In genomic region chr6:3102875-3103274, GRCh38 we compare ENCODE assay signal across 28 cellular contexts. TPM values are rescaled to one million over a fixed set of nuclear protein-coding genes. Genes with fewer than 3 reads are reported as not detected.
DNase-seq lines count a peak whose midpoint lies in the region; ATAC-seq, FAIRE-seq and TF ChIP-seq lines count a peak whose summit lies in the region.
"Had no signal": no experiment of that assay in that cellular context is flagged by ENCODE, and none has a peak within 500 bp of the region (broad histone marks: within the 10 kb centered on the region; RNA-seq: fewer than 3 reads in every experiment).

No MANE protein-coding gene starts in this region.

- no peak for DNase-seq in activated T-cell treated with anti-CD3 and anti-CD28 coated beads, Interleukin-2, amount 50 U/mL, for 72 hours
- DNase-seq in activated T-cell treated with anti-CD3 and anti-CD28 coated beads, Interleukin-2, amount 50 U/mL, for 1 hour = no peak
- DNase-seq in ELR (ENCODE audit: low read depth) (peak; percentile 39), IMR-90 (peak; percentile 28), fibroblast of mammary gland (ENCODE audit: low read depth) (peak; percentile 23), NCI-H2196 treated with DMSO at 0.1 percent for 48 hours (lab: John Stamatoyannopoulos, UW; ENCODE audit: unreplicated experiment) (no peak), osteocyte (ENCODE audit: extremely low spot score, unreplicated experiment) (no peak), kidney (no peak)
- DNase-seq: AML-193; CD4-positive, alpha-beta T cell; GF-D8; Karpas-422; NCI-H1092 treated with DMSO at 0.1 percent for 48 hours; NCI-H1436 treated with DMSO at 0.1 percent for 48 hours; NCI-H187 treated with DMSO at 0.1 percent for 48 hours; NCI-H2171 treated with DMSO at 0.1 percent for 48 hours; NCI-H524; NCI-H774; NK-92 treated with Interleukin-12 subunit alpha and Interleukin-12 subunit beta, amount 100 ng/mL, for 24 hours; PC-3; SJCRH30 had no signal

- H3K4me3 Mint-ChIP-seq in activated T-cell treated with anti-CD3 and anti-CD28 coated beads, Interleukin-2, amount 50 U/mL, for 72 hours = no peak overlapping the region
- no peak overlapping the region for H3K4me3 Mint-ChIP-seq in osteocyte (ENCODE audit: unreplicated experiment)
- H3K4me3 Mint-ChIP-seq: CD4-positive, alpha-beta T cell had no signal

- no peak overlapping the region for H3K56ac ChIP-seq in IMR-90 (ENCODE audit: extremely low read depth, insufficient read depth, low read length)

- dilution Hi-C loops in IMR-90 (cut with HindIII; ENCODE audit: low sequenced_read_pairs, unreplicated experiment) = no loop called here

- BruUV-seq in IMR-90 (replicated peaks; lab: Mats Ljungman, UMichigan) = no TSS peak

- H3K27me3 Mint-ChIP-seq in activated T-cell treated with anti-CD3 and anti-CD28 coated beads, Interleukin-2, amount 50 U/mL, for 72 hours (ENCODE audit: low read depth) = no peaks in the 10 kb centered on the region
- H3K27me3 Mint-ChIP-seq in osteocyte (ENCODE audit: unreplicated experiment) = no peaks in the 10 kb centered on the region
- H3K27me3 Mint-ChIP-seq: CD4-positive, alpha-beta T cell had no signal

- H3K18ac ChIP-seq in IMR-90 (ENCODE audit: low read depth, low read length) = no peak overlapping the region

- H3K4ac ChIP-seq in IMR-90 (ENCODE audit: low read depth, low read length) = no peak overlapping the region

- no peak overlapping the region for H4K91ac ChIP-seq in IMR-90 (ENCODE audit: insufficient read depth, low read depth, low read length)

- no peak overlapping the region for H3K14ac ChIP-seq in IMR-90 (replicated peaks; ENCODE audit: low read depth, low read length)

- H2BK120ac ChIP-seq in IMR-90 (ENCODE audit: low read depth, low read length) = no peak overlapping the region

- H3K36me3 ChIP-seq in IMR-90 (ENCODE audit: control insufficient read depth, insufficient read depth, low read length) = peaks cover 23% of the 10 kb centered on the region
- peaks cover 25 to 26% of the 10 kb centered on the region in 2 donors for H3K36me3 ChIP-seq in kidney (ENCODE audit: control insufficient read depth in 1 of 2, insufficient read depth in 2 of 2, low read length in 2 of 2)

- no peak for TF ChIP-seq CTCF in IMR-90 (conservative IDR thresholded peaks at IDR 0.05; ENCODE audit: low read depth, low read length)
- no peak for TF ChIP-seq CTCF in fibroblast of mammary gland (conservative IDR thresholded peaks at IDR 0.05; ENCODE audit: control insufficient read depth, insufficient read depth, low read depth, low read length)
- TF ChIP-seq CTCF in osteocyte (IDR thresholded peaks at IDR 0.05) = no peak
- TF ChIP-seq CTCF in kidney (IDR thresholded peaks at IDR 0.05; ENCODE audit: borderline replicate concordance, extremely low read depth, insufficient read depth) = no peak

- CTCF ChIA-PET in IMR-90 (lab: Yijun Ruan, JAX) = interaction anchor here (0.7 kb wide), 1 partner anchor 1383 kb away, joined by 3 read pairs; no protein-coding TSS in a partner anchor

- POLR2A ChIA-PET in IMR-90 (lab: Charles Lee; ENCODE audit: unreplicated experiment) = no interaction called here

- peaks cover 5% of the 10 kb centered on the region; the same call in 1 of the 2 replicates for H3K4me1 ChIP-seq in IMR-90 (ENCODE audit: control insufficient read depth, insufficient read depth, low read length)
- no peaks in the 10 kb centered on the region for H3K4me1 ChIP-seq in kidney (ENCODE audit: control insufficient read depth in 1 of 2, insufficient read depth in 1 of 2, low read depth in 1 of 2, low read length in 2 of 2)
- H3K4me1 ChIP-seq: A549; BLaER1 treated with 17β-estradiol and CSF1 and Interleukin-3, amounts not matched to agents 10 nM and 100 nM; SJCRH30 had no signal

- no peaks in the 10 kb centered on the region for H3K9me3 ChIP-seq in IMR-90 (ENCODE audit: control insufficient read depth, insufficient read depth, low read length)
- H3K9me3 ChIP-seq in kidney (ENCODE audit: control insufficient read depth in 1 of 2, low read length in 2 of 2) = no peaks in the 10 kb centered on the region
- H3K9me3 ChIP-seq: A549; BLaER1 treated with 17β-estradiol and CSF1 and Interleukin-3, amounts not matched to agents 10 nM and 100 nM; SJCRH30 had no signal

- no peak overlapping the region for H3K23ac ChIP-seq in IMR-90 (ENCODE audit: low read depth, low read length)

- H2AFZ ChIP-seq in IMR-90 (replicated peaks; ENCODE audit: low read length, poor library complexity) = no peak overlapping the region

- peaks cover 4 to 24% of the 10 kb centered on the region in 2 donors for H3K36me3 Mint-ChIP-seq in activated T-cell treated with anti-CD3 and anti-CD28 coated beads, Interleukin-2, amount 50 U/mL, for 72 hours (ENCODE audit: insufficient read depth in 2 of 2)
- H3K36me3 Mint-ChIP-seq in osteocyte (ENCODE audit: unreplicated experiment) = peaks cover 64% of the 10 kb centered on the region

- TF ChIP-seq RAD21 in IMR-90 (IDR thresholded peaks at IDR 0.05; ENCODE audit: low read length) = no peak

- WGBS in IMR-90 (ENCODE audit: extremely low coverage in 2 of 2, insufficient read length in 1 of 2), 2 experiments = no CpG with 5 or more reads among the region's 3 CpGs

- peaks cover 11 to 15% of the 10 kb centered on the region in 2 experiments for H3K79me1 ChIP-seq in IMR-90 (ENCODE audit: low read depth in 1 of 2, low read length in 2 of 2)

- H2AK9ac ChIP-seq in IMR-90 (replicated peaks; ENCODE audit: low read depth, low read length, poor library complexity) = no peak overlapping the region

- H2AK5ac ChIP-seq in IMR-90 (ENCODE audit: low read depth, low read length) = no peak overlapping the region

- no peak for FAIRE-seq in kidney (lab: Jason Lieb, UNC)
- FAIRE-seq: A549, D721Med, GM12891, H1 had no signal

- H3K4me3 ChIP-seq in IMR-90 (ENCODE audit: insufficient read depth, low read depth, low read length) = no peak overlapping the region
- H3K4me3 ChIP-seq in fibroblast of mammary gland (ENCODE audit: control insufficient read depth, low read depth, low read length) = no peak overlapping the region
- no peak overlapping the region for H3K4me3 ChIP-seq in kidney (ENCODE audit: low read length in 2 of 2)
- H3K4me3 ChIP-seq: A549; BLaER1 treated with 17β-estradiol and CSF1 and Interleukin-3, amounts not matched to agents 10 nM and 100 nM; SJCRH30 had no signal

- no peak overlapping the region for H3K4me2 ChIP-seq in IMR-90 (ENCODE audit: low read depth, low read length)
- H3K4me2 ChIP-seq: A549; BLaER1 treated with 17β-estradiol and CSF1 and Interleukin-3, amounts not matched to agents 10 nM and 100 nM had no signal

- no peaks in the 10 kb centered on the region for H3K27me3 ChIP-seq in IMR-90 (ENCODE audit: control insufficient read depth, insufficient read depth, low read length)
- H3K27me3 ChIP-seq: BLaER1 treated with 17β-estradiol and CSF1 and Interleukin-3, amounts not matched to agents 10 nM and 100 nM; SJCRH30 had no signal

- intact Hi-C loops in IMR-90 (cut with micrococcal nuclease) = no loop called here
- intact Hi-C loops in kidney (cut with DNase I) = no loop called here

- no peaks in the 10 kb centered on the region for H4K20me1 ChIP-seq in IMR-90 (ENCODE audit: insufficient read depth, low read length)

- H2BK5ac ChIP-seq in IMR-90 (ENCODE audit: low read depth, low read length, poor library complexity, severe bottlenecking) = no peak overlapping the region

- no peak for TF ChIP-seq POLR2A in IMR-90 (IDR thresholded peaks at IDR 0.05; ENCODE audit: low read depth, low read length)

- H3K27ac ChIP-seq in IMR-90 (ENCODE audit: insufficient read depth, low read length) (no peak overlapping the region), kidney (ENCODE audit: low read depth in 2 of 2, low read length in 2 of 2) (no peak overlapping the region)
- H3K27ac ChIP-seq: A549; BLaER1 treated with 17β-estradiol and CSF1 and Interleukin-3, amounts not matched to agents 10 nM and 100 nM; SJCRH30 had no signal

- no peak overlapping the region for H2BK15ac ChIP-seq in IMR-90 (ENCODE audit: low read depth, low read length)

- no peak overlapping the region for H3K27ac Mint-ChIP-seq in activated T-cell treated with anti-CD3 and anti-CD28 coated beads, Interleukin-2, amount 50 U/mL, for 72 hours
- H3K27ac Mint-ChIP-seq in osteocyte (ENCODE audit: unreplicated experiment) = no peak overlapping the region
- H3K27ac Mint-ChIP-seq: CD4-positive, alpha-beta T cell had no signal

- H3K4me1 Mint-ChIP-seq in activated T-cell treated with anti-CD3 and anti-CD28 coated beads, Interleukin-2, amount 50 U/mL, for 72 hours (ENCODE audit: low read depth) = peaks cover 19% of the 10 kb centered on the region
- no peaks in the 10 kb centered on the region for H3K4me1 Mint-ChIP-seq in osteocyte (ENCODE audit: unreplicated experiment)

- H4K8ac ChIP-seq in IMR-90 (ENCODE audit: low read depth in 2 of 2, low read length in 2 of 2) = no peak overlapping the region

- in situ Hi-C loops in IMR-90 (cut with MboI; ENCODE audit: low sequenced_read_pairs) = loop anchor here (25.0 kb wide), 1 partner anchor 884 kb away; no protein-coding TSS in a partner anchor

- H3K9me1 ChIP-seq in IMR-90 (ENCODE audit: insufficient read depth, low read length) = no peaks in the 10 kb centered on the region; the same call in 1 of the 2 replicates

- no peak overlapping the region for H4K5ac ChIP-seq in IMR-90 (ENCODE audit: low read depth, low read length)

- H3K9ac ChIP-seq in IMR-90 (ENCODE audit: low read depth, low read length) = no peak overlapping the region
- H3K9ac ChIP-seq in kidney (ENCODE audit: low read length in 2 of 2) = no peak overlapping the region
- H3K9ac ChIP-seq: BLaER1 treated with 17β-estradiol and CSF1 and Interleukin-3, amounts not matched to agents 10 nM and 100 nM had no signal

- ATAC-seq in activated T-cell treated with anti-CD3 and anti-CD28 coated beads, Interleukin-2, amount 50 U/mL, for 72 hours (replicated peaks in 1 of 2) = peak; percentile 79 to 80
- ATAC-seq in IMR-90 (ENCODE audit: low read depth) = 0 out of 2 replicates have a peak, but pooled peaks have one; percentile 29
- ATAC-seq: A549, HCT116, PC-3, SK-N-SH treated with all-trans-retinoic acid at 6 μM for 48 hours had no signal

- no peak overlapping the region for H2BK20ac ChIP-seq in IMR-90 (ENCODE audit: low read depth, low read length)

- H3K9me3 Mint-ChIP-seq in activated T-cell treated with anti-CD3 and anti-CD28 coated beads, Interleukin-2, amount 50 U/mL, for 72 hours = no peaks in the 10 kb centered on the region
- no peaks in the 10 kb centered on the region for H3K9me3 Mint-ChIP-seq in osteocyte (ENCODE audit: unreplicated experiment)
- H3K9me3 Mint-ChIP-seq: CD4-positive, alpha-beta T cell had no signal

RNA-seq across cellular contexts. Expression of gene BPHL, which starts 15.6 kb away (rescaled TPM):
- 10 to 100 TPM; 12.5 to 14.8 TPM for total RNA-seq in activated T-cell treated with anti-CD3 and anti-CD28 coated beads, Interleukin-2, amount 50 U/mL, for 72 hours
- total RNA-seq in IMR-90 (2012; rRNA removed) (15.8 and 16.3 TPM in 2 replicates), osteocyte (26.6 and 27.7 TPM in 2 replicates), kidney (28.9 TPM)
- polyA plus RNA-seq in IMR-90 (2012; rRNA removed) (13.8 and 14.7 TPM in 2 replicates), kidney (ENCODE audit: insufficient read depth, low read depth, low replicate concordance) (94.1 TPM)
- 7.0 and 8.4 TPM in 2 replicates for polyA plus RNA-seq in IMR-90 (2012; cell fraction: cytosol; rRNA removed)
- 9.6 and 25.1 TPM in 2 replicates for polyA plus RNA-seq in IMR-90 (2012; cell fraction: nucleus; rRNA removed; ENCODE audit: low replicate concordance)

RNA-seq across cellular contexts. Expression of gene RIPK1, which starts 34.6 kb away (rescaled TPM):
- 10 to 100 TPM; 21.9 to 23.6 TPM for total RNA-seq in activated T-cell treated with anti-CD3 and anti-CD28 coated beads, Interleukin-2, amount 50 U/mL, for 72 hours
- 25.6 and 28.6 TPM in 2 replicates for total RNA-seq in IMR-90 (2012; rRNA removed)
- polyA plus RNA-seq in IMR-90 (2012; rRNA removed) = 11.9 and 12.6 TPM in 2 replicates
- polyA plus RNA-seq in IMR-90 (2012; cell fraction: cytosol; rRNA removed) = 4.5 and 7.2 TPM in 2 replicates
- 9.3 and 27.5 TPM in 2 replicates for polyA plus RNA-seq in IMR-90 (2012; cell fraction: nucleus; rRNA removed; ENCODE audit: low replicate concordance)
- 28.1 and 31.6 TPM in 2 replicates for total RNA-seq in osteocyte
- total RNA-seq in kidney = 30.4 TPM
- 14.7 TPM for polyA plus RNA-seq in kidney (ENCODE audit: insufficient read depth, low read depth, low replicate concordance)

RNA-seq across cellular contexts. Expression of gene TUBB2A, which starts 54.5 kb away (rescaled TPM):
- 1 to 10 TPM; 2.3 to 2.8 TPM for total RNA-seq in activated T-cell treated with anti-CD3 and anti-CD28 coated beads, Interleukin-2, amount 50 U/mL, for 72 hours
- total RNA-seq in IMR-90 (2012; rRNA removed) (164 and 182 TPM in 2 replicates), osteocyte (82.3 and 92.3 TPM in 2 replicates), kidney (49.8 TPM)
- polyA plus RNA-seq in IMR-90 (2012; rRNA removed) (264 and 300 TPM in 2 replicates), kidney (ENCODE audit: insufficient read depth, low read depth, low replicate concordance) (80.9 TPM)
- polyA plus RNA-seq in IMR-90 (2012; cell fraction: cytosol; rRNA removed) = 161 and 414 TPM in 2 replicates
- polyA plus RNA-seq in IMR-90 (2012; cell fraction: nucleus; rRNA removed; ENCODE audit: low replicate concordance) = 339 and 399 TPM in 2 replicates

Comparison
In these comparisons a context has a peak if more than half of its experiments do, and no peak if none do; other contexts are left out.
1. DNase-seq: peak in ELR (single experiment), IMR-90 (single experiment) and fibroblast of mammary gland (single experiment); none in activated T-cell treated with anti-CD3 and anti-CD28 coated beads, Interleukin-2, amount 50 U/mL, for 72 hours (0 of 2), activated T-cell treated with anti-CD3 and anti-CD28 coated beads, Interleukin-2, amount 50 U/mL, for 1 hour (single experiment), NCI-H2196 treated with DMSO at 0.1 percent for 48 hours (single experiment), osteocyte (single experiment) and kidney (single experiment).
2. RNA of gene TUBB2A, which starts 54.5 kb away (total RNA-seq): 164 to 182 TPM in IMR-90, 82.3 to 92.3 TPM in osteocyte and 49.8 TPM in kidney (single experiment); 2.3 to 2.8 TPM in activated T-cell treated with anti-CD3 and anti-CD28 coated beads, Interleukin-2, amount 50 U/mL, for 72 hours; every median in the first group is over 10 times any median in the second.